ENCODE assay signal across 2 cellular contexts in genomic region chr17:8451937-8452614, GRCh38.
TF ChIP-seq lines count a peak whose summit lies in the region.

No MANE protein-coding gene starts in this region.

TF ChIP-seq in A549, 52 proteins besides CTCF, POLR2A, EP300 and RAD21 (continued from another document):
- TF ChIP-seq, protein P1, sequence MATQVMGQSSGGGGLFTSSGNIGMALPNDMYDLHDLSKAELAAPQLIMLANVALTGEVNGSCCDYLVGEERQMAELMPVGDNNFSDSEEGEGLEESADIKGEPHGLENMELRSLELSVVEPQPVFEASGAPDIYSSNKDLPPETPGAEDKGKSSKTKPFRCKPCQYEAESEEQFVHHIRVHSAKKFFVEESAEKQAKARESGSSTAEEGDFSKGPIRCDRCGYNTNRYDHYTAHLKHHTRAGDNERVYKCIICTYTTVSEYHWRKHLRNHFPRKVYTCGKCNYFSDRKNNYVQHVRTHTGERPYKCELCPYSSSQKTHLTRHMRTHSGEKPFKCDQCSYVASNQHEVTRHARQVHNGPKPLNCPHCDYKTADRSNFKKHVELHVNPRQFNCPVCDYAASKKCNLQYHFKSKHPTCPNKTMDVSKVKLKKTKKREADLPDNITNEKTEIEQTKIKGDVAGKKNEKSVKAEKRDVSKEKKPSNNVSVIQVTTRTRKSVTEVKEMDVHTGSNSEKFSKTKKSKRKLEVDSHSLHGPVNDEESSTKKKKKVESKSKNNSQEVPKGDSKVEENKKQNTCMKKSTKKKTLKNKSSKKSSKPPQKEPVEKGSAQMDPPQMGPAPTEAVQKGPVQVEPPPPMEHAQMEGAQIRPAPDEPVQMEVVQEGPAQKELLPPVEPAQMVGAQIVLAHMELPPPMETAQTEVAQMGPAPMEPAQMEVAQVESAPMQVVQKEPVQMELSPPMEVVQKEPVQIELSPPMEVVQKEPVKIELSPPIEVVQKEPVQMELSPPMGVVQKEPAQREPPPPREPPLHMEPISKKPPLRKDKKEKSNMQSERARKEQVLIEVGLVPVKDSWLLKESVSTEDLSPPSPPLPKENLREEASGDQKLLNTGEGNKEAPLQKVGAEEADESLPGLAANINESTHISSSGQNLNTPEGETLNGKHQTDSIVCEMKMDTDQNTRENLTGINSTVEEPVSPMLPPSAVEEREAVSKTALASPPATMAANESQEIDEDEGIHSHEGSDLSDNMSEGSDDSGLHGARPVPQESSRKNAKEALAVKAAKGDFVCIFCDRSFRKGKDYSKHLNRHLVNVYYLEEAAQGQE (IDR thresholded peaks at IDR 0.05): no peak
- no peak for TF ChIP-seq ESRRA (IDR thresholded peaks at IDR 0.05; ENCODE audit: borderline replicate concordance, low read length)
- TF ChIP-seq RARB (CRISPR knock-in tag; IDR thresholded peaks at IDR 0.05): no peak
- no peak for TF ChIP-seq HOXA7 (CRISPR knock-in tag; IDR thresholded peaks at IDR 0.05)
- no peak for TF ChIP-seq CHD2 (IDR thresholded peaks at IDR 0.05; ENCODE audit: low read length, partially characterized antibody)
- TF ChIP-seq HOXB13 (CRISPR knock-in tag; IDR thresholded peaks at IDR 0.05; ENCODE audit: low read depth): no peak
- TF ChIP-seq BHLHE40 (IDR thresholded peaks at IDR 0.05; ENCODE audit: low read depth, low read length): no peak
- TF ChIP-seq HOXB5 (CRISPR knock-in tag; IDR thresholded peaks at IDR 0.05): no peak
- TF ChIP-seq USF2 (IDR thresholded peaks at IDR 0.05): no peak
- TF ChIP-seq, protein P2, sequence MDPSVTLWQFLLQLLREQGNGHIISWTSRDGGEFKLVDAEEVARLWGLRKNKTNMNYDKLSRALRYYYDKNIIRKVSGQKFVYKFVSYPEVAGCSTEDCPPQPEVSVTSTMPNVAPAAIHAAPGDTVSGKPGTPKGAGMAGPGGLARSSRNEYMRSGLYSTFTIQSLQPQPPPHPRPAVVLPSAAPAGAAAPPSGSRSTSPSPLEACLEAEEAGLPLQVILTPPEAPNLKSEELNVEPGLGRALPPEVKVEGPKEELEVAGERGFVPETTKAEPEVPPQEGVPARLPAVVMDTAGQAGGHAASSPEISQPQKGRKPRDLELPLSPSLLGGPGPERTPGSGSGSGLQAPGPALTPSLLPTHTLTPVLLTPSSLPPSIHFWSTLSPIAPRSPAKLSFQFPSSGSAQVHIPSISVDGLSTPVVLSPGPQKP (IDR thresholded peaks at IDR 0.05; ENCODE audit: low read depth, low read length): no peak
- no peak for TF ChIP-seq PBX3 (IDR thresholded peaks at IDR 0.05)
- TF ChIP-seq GATA3 (IDR thresholded peaks at IDR 0.05; ENCODE audit: borderline replicate concordance): no peak
- no peak for TF ChIP-seq CBX2 (IDR thresholded peaks at IDR 0.05; ENCODE audit: borderline replicate concordance, low read depth)
- TF ChIP-seq SMC3 (IDR thresholded peaks at IDR 0.05): no peak

TF ChIP-seq in HEK293, 187 proteins besides CTCF, POLR2A, EP300 and RAD21 (continued from another document):
- TF ChIP-seq PRDM6 (tag by site-specific recombination; IDR thresholded peaks at IDR 0.05): no peak
- TF ChIP-seq KLF7 (tag by site-specific recombination; IDR thresholded peaks at IDR 0.05; ENCODE audit: borderline replicate concordance): no peak
- TF ChIP-seq SCRT2 (tag by site-specific recombination; IDR thresholded peaks at IDR 0.05): 0 out of 2 replicates have a peak, but pooled peaks have one; percentile 31
- no peak for TF ChIP-seq ZNF623 (tag by site-specific recombination; IDR thresholded peaks at IDR 0.05)
- TF ChIP-seq PRDM4 (tag by site-specific recombination; IDR thresholded peaks at IDR 0.05): no peak
TF ChIP-seq in HEK293: peak in this region for 2.
